In genomic region chr16:57445510-57445909, GRCh38 we compare ENCODE assay signal across 17 cellular contexts. TPM values are rescaled to one million over a fixed set of nuclear protein-coding genes. Genes with fewer than 3 reads are reported as not detected.
DNase-seq lines count a peak whose midpoint lies in the region; ATAC-seq, FAIRE-seq and TF ChIP-seq lines count a peak whose summit lies in the region.
"Had no signal": no experiment of that assay in that cellular context is flagged by ENCODE, and none has a peak within 500 bp of the region (broad histone marks: within the 10 kb centered on the region; RNA-seq: fewer than 3 reads in every experiment).

No MANE protein-coding gene starts in this region.

- peak overlapping the region; percentile 94 for H3K4me3 Mint-ChIP-seq in activated naive CD8-positive, alpha-beta T cell treated with anti-CD3 and anti-CD28 coated beads, Interleukin-2, amount 50 U/mL, for 24 hours

- H3K27ac ChIP-seq in A549 = no peak overlapping the region
- no peak overlapping the region for H3K27ac ChIP-seq in BLaER1
- H3K27ac ChIP-seq: neutrophil, testis had no signal

- H3K27ac Mint-ChIP-seq in activated naive CD8-positive, alpha-beta T cell treated with anti-CD3 and anti-CD28 coated beads, Interleukin-2, amount 50 U/mL, for 24 hours = no peak overlapping the region

- H3K36me3 ChIP-seq in BLaER1 = peaks cover 37% of the 10 kb centered on the region
- H3K36me3 ChIP-seq: neutrophil had no signal

- peaks cover 45% of the 10 kb centered on the region for H3K4me1 Mint-ChIP-seq in activated naive CD8-positive, alpha-beta T cell treated with anti-CD3 and anti-CD28 coated beads, Interleukin-2, amount 50 U/mL, for 24 hours

- H3K9ac ChIP-seq in BLaER1 = no peak overlapping the region

- POLR2A ChIA-PET in A549 (lab: Yijun Ruan, JAX) = no interaction called here

- no peak for TF ChIP-seq EP300 in A549 (IDR thresholded peaks at IDR 0.05)

- DNase-seq in A549 (ENCODE audit: low read depth in 1 of 2, low spot score in 1 of 2) = no peak
- DNase-seq in activated naive CD8-positive, alpha-beta T cell treated with anti-CD3 and anti-CD28 coated beads, Interleukin-2, amount 50 U/mL, for 24 hours = no peak
- DNase-seq: activated effector memory CD4-positive, alpha-beta T cell treated with anti-CD3 and anti-CD28 coated beads, Interleukin-2, amount 50 U/mL, for 16 hours; aorta; effector memory CD8-positive, alpha-beta T cell; NCI-H1092; NCI-H2107; NCI-H524 treated with DMSO at 0.1 percent for 48 hours; spleen; testis had no signal

- WGBS in A549 (ENCODE audit: missing lambda C conversion rate) = 96% methylated on average over 2 of the region's 2 CpGs

- TF ChIP-seq CTCF in A549 (IDR thresholded peaks at IDR 0.05) = no peak

- no peaks in the 10 kb centered on the region for H3K27me3 ChIP-seq in BLaER1
- H3K27me3 ChIP-seq: neutrophil, spleen, testis had no signal

- TF ChIP-seq RAD21 in A549 (conservative IDR thresholded peaks at IDR 0.05 in 1 of 2, IDR thresholded peaks at IDR 0.05 in 1 of 2) = no peak

- TF ChIP-seq POLR2A in A549 (IDR thresholded peaks at IDR 0.05; ENCODE audit: low read length) = no peak

- H3K4me2 ChIP-seq in A549 (peak overlapping the region; percentile 97; the same call in 2 of the 3 replicates), BLaER1 (peak overlapping the region; percentile 82)

- ATAC-seq in A549 = no peak
- ATAC-seq in activated naive CD8-positive, alpha-beta T cell treated with anti-CD3 and anti-CD28 coated beads, Interleukin-2, amount 50 U/mL, for 24 hours = no peak
- no peak for ATAC-seq in HG03520 (IDR thresholded peaks at IDR 0.05; ENCODE audit: unreplicated experiment)
- no peak for ATAC-seq in GM21825 (IDR thresholded peaks at IDR 0.05; ENCODE audit: unreplicated experiment)
- ATAC-seq: effector memory CD8-positive, alpha-beta T cell; left lobe of liver; Right ventricle myocardium inferior had no signal

- H3K4me1 ChIP-seq in A549 (peaks cover 27% of the 10 kb centered on the region), BLaER1 (peaks cover 28% of the 10 kb centered on the region)

- H3K9me3 ChIP-seq in A549 = no peaks in the 10 kb centered on the region
- peaks cover 28% of the 10 kb centered on the region for H3K9me3 ChIP-seq in BLaER1
- H3K9me3 ChIP-seq: testis had no signal

- CTCF ChIA-PET in A549 (lab: Yijun Ruan, JAX) = interaction anchor here (1.0 to 3.3 kb wide), 4 partner anchors 9 to 145 kb away, joined by 3 to 20 read pairs (median 10); no protein-coding TSS in a partner anchor

- peaks cover 32% of the 10 kb centered on the region for H3K36me3 Mint-ChIP-seq in activated naive CD8-positive, alpha-beta T cell treated with anti-CD3 and anti-CD28 coated beads, Interleukin-2, amount 50 U/mL, for 24 hours (ENCODE audit: low read depth)

- H3K4me3 ChIP-seq in A549 (no peak overlapping the region; the same call in 2 of the 3 replicates), BLaER1 (no peak overlapping the region)
- H3K4me3 ChIP-seq: testis had no signal

- peaks cover 13% of the 10 kb centered on the region; the same call in 1 of the 2 replicates for H4K20me1 ChIP-seq in BLaER1

- no peak for FAIRE-seq in A549 (lab: Jason Lieb, UNC)
- FAIRE-seq: G401.6 had no signal

- H3K27me3 Mint-ChIP-seq in activated naive CD8-positive, alpha-beta T cell treated with anti-CD3 and anti-CD28 coated beads, Interleukin-2, amount 50 U/mL, for 24 hours = no peaks in the 10 kb centered on the region
- H3K27me3 Mint-ChIP-seq: effector memory CD8-positive, alpha-beta T cell had no signal

- peaks cover 10% of the 10 kb centered on the region for H3K9me3 Mint-ChIP-seq in activated naive CD8-positive, alpha-beta T cell treated with anti-CD3 and anti-CD28 coated beads, Interleukin-2, amount 50 U/mL, for 24 hours

TF ChIP-seq in A549, 52 proteins besides CTCF, POLR2A, EP300 and RAD21:
- TF ChIP-seq POLR2AphosphoS2 (conservative IDR thresholded peaks at IDR 0.05; ENCODE audit: low read length) = no peak
- TF ChIP-seq NR3C1 (IDR thresholded peaks at IDR 0.05) = no peak

RNA-seq across cellular contexts. Expression of gene CIAPIN1, which starts 1.7 kb away (rescaled TPM):
- polyA plus RNA-seq in A549 (2011; rRNA removed) = 101 and 114 TPM in 2 replicates
- 66.5 and 75.6 TPM in 2 replicates for polyA plus RNA-seq in A549 (2012; cell fraction: cytosol; rRNA removed)
- polyA plus RNA-seq in A549 (2012; cell fraction: nucleus; rRNA removed) = 49.6 and 75.2 TPM in 2 replicates
- polyA plus RNA-seq in A549 (2017; fragmentation: RNase III; extraction: RNeasy Plus Mini Kit Qiagen cat#74134 plus additional on column Dnase treatment) = 69.1 to 75.0 TPM (median 71.5 TPM) in 3 replicates
- 49.6 and 60.0 TPM in 2 replicates for polyA minus RNA-seq in A549 (2011; rRNA and poly(A)+ RNA removed)

RNA-seq across cellular contexts. Expression of gene COQ9, which starts 1.8 kb away (rescaled TPM):
- polyA plus RNA-seq in A549 (2011; rRNA removed) = 109 and 130 TPM in 2 replicates
- 91.1 and 99.7 TPM in 2 replicates for polyA plus RNA-seq in A549 (2012; cell fraction: cytosol; rRNA removed)
- 90.2 and 108 TPM in 2 replicates for polyA plus RNA-seq in A549 (2012; cell fraction: nucleus; rRNA removed)
- polyA plus RNA-seq in A549 (2017; fragmentation: RNase III; extraction: RNeasy Plus Mini Kit Qiagen cat#74134 plus additional on column Dnase treatment) = 46.2 to 48.0 TPM (median 47.2 TPM) in 3 replicates
- 81.0 and 97.4 TPM in 2 replicates for polyA minus RNA-seq in A549 (2011; rRNA and poly(A)+ RNA removed)

RNA-seq across cellular contexts. Expression of gene POLR2C, which starts 17.0 kb away (rescaled TPM):
- polyA plus RNA-seq in A549 (2011; rRNA removed) (229 and 259 TPM in 2 replicates), A549 (2017; fragmentation: RNase III; extraction: RNeasy Plus Mini Kit Qiagen cat#74134 plus additional on column Dnase treatment) (141 to 148 TPM (median 146 TPM) in 3 replicates)
- polyA plus RNA-seq in A549 (2012; cell fraction: cytosol; rRNA removed) = 181 and 221 TPM in 2 replicates
- polyA plus RNA-seq in A549 (2012; cell fraction: nucleus; rRNA removed) = 135 and 142 TPM in 2 replicates
- 327 and 401 TPM in 2 replicates for polyA minus RNA-seq in A549 (2011; rRNA and poly(A)+ RNA removed)

RNA-seq across cellular contexts. Expression of gene DOK4, which starts 40.8 kb away (rescaled TPM):
- polyA plus RNA-seq in A549 (2011; rRNA removed) = 85.4 and 93.2 TPM in 2 replicates
- polyA plus RNA-seq in A549 (2012; cell fraction: cytosol; rRNA removed) = 76.5 and 94.3 TPM in 2 replicates
- polyA plus RNA-seq in A549 (2012; cell fraction: nucleus; rRNA removed) = 99.2 and 102 TPM in 2 replicates
- 51.9 to 70.3 TPM (median 65.2 TPM) in 3 replicates for polyA plus RNA-seq in A549 (2017; fragmentation: RNase III; extraction: RNeasy Plus Mini Kit Qiagen cat#74134 plus additional on column Dnase treatment)
- 103 and 109 TPM in 2 replicates for polyA minus RNA-seq in A549 (2011; rRNA and poly(A)+ RNA removed)

RNA-seq across cellular contexts. Expression of gene CCL17, which starts 40.9 kb away (rescaled TPM):
- polyA plus RNA-seq in A549 (2011; rRNA removed) (not detected in 2 replicates), A549 (2017; fragmentation: RNase III; extraction: RNeasy Plus Mini Kit Qiagen cat#74134 plus additional on column Dnase treatment) (not detected in 3 replicates)
- polyA plus RNA-seq in A549 (2012; cell fraction: cytosol; rRNA removed) = not detected in 2 replicates
- not detected in 2 replicates for polyA plus RNA-seq in A549 (2012; cell fraction: nucleus; rRNA removed)
- not detected in 2 replicates for polyA minus RNA-seq in A549 (2011; rRNA and poly(A)+ RNA removed)
- polyA plus RNA-seq: aorta had no signal
